1 cellular context compared by ENCODE assay signal in genomic region chr17:45345554-45346254, GRCh38.
TF ChIP-seq lines count a peak whose summit lies in the region.

No MANE protein-coding gene starts in this region.

TF ChIP-seq in K562, 482 proteins besides CTCF, POLR2A, EP300 and RAD21 (continued from another document and continues in another):
- TF ChIP-seq ZNF609 (CRISPR knock-in tag; IDR thresholded peaks at IDR 0.05; ENCODE audit: borderline replicate concordance) (0 out of 2 replicates have a peak, but pooled peaks have one; percentile 30), NEUROD1 (IDR thresholded peaks at IDR 0.05; ENCODE audit: borderline replicate concordance, low read depth, low read length, partially characterized antibody) (peak; percentile 92), ZNF318 (IDR thresholded peaks at IDR 0.05; ENCODE audit: borderline replicate concordance in 1 of 2, low read depth in 1 of 2) (peak in 1 of 2 experiments; percentile 94; a peak in 2 of 4 replicates), ZNF668 (CRISPR knock-in tag; IDR thresholded peaks at IDR 0.05) (no peak), ZNF561 (CRISPR knock-in tag; conservative IDR thresholded peaks at IDR 0.05) (no peak), BRCA1 (IDR thresholded peaks at IDR 0.05) (no peak), BRCA1 (CRISPR knock-in tag; IDR thresholded peaks at IDR 0.05) (no peak), NR4A1 (CRISPR knock-in tag; IDR thresholded peaks at IDR 0.05) (no peak), NR4A1 (tag; IDR thresholded peaks at IDR 0.05) (peak; percentile 71; the same call in 1 of the 2 replicates), NCOA2 (IDR thresholded peaks at IDR 0.05; ENCODE audit: partially characterized antibody in 2 of 2) (no peak), ZNF174 (CRISPR knock-in tag; IDR thresholded peaks at IDR 0.05) (no peak), JUNB (CRISPR knock-in tag; conservative IDR thresholded peaks at IDR 0.05) (no peak), ZNF23 (CRISPR knock-in tag; IDR thresholded peaks at IDR 0.05) (no peak), ELF2 (CRISPR knock-in tag; IDR thresholded peaks at IDR 0.05) (no peak), MNT (conservative IDR thresholded peaks at IDR 0.05) (peak in 1 of 2 experiments; percentile 91; a peak in 3 of 4 replicates), PHTF2 (CRISPR knock-in tag; IDR thresholded peaks at IDR 0.05) (no peak), NFYB (IDR thresholded peaks at IDR 0.05; ENCODE audit: extremely low read depth, insufficient read length) (no peak), AFF1 (IDR thresholded peaks at IDR 0.05; ENCODE audit: low read depth in 1 of 2, partially characterized antibody in 2 of 2) (peak; percentile 75 to 92), NR1H2 (CRISPR knock-in tag; IDR thresholded peaks at IDR 0.05) (no peak), HBP1 (CRISPR knock-in tag; IDR thresholded peaks at IDR 0.05) (peak; percentile 44; the same call in 1 of the 2 replicates), ZSCAN32 (CRISPR knock-in tag; IDR thresholded peaks at IDR 0.05) (no peak), ETV6 (IDR thresholded peaks at IDR 0.05; ENCODE audit: borderline replicate concordance in 1 of 2, low read depth in 2 of 2, low read length in 1 of 2) (peak in 1 of 2 experiments; percentile 74; a peak in 2 of 4 replicates), ETV6 (CRISPR knock-in tag; IDR thresholded peaks at IDR 0.05; ENCODE audit: borderline replicate concordance) (no peak), CBX1 (IDR thresholded peaks at IDR 0.05; ENCODE audit: low read depth) (no peak), ZNF3 (CRISPR knock-in tag; IDR thresholded peaks at IDR 0.05) (no peak), DDX20 (tag; IDR thresholded peaks at IDR 0.05; ENCODE audit: low read depth) (peak; percentile 61; the same call in 1 of the 2 replicates), GATAD2A (IDR thresholded peaks at IDR 0.05) (peak; percentile 85; the same call in 1 of the 2 replicates), SAP30 (IDR thresholded peaks at IDR 0.05; ENCODE audit: borderline replicate concordance, insufficient read depth, low read depth, low read length, poor library complexity, severe bottlenecking) (no peak), NR2F6 (CRISPR knock-in tag; IDR thresholded peaks at IDR 0.05) (no peak; the same call in 1 of the 2 replicates), SNIP1 (IDR thresholded peaks at IDR 0.05; ENCODE audit: low read depth) (no peak), PCBP2 (IDR thresholded peaks at IDR 0.05; ENCODE audit: low read depth, low read length, poor library complexity, severe bottlenecking) (no peak), CCAR2 (IDR thresholded peaks at IDR 0.05; ENCODE audit: low read depth, low read length) (no peak), CTBP1 (IDR thresholded peaks at IDR 0.05; ENCODE audit: borderline replicate concordance) (peak; percentile 58; the same call in 1 of the 2 replicates), SMARCA5 (IDR thresholded peaks at IDR 0.05) (no peak)
- TF ChIP-seq, protein P1, sequence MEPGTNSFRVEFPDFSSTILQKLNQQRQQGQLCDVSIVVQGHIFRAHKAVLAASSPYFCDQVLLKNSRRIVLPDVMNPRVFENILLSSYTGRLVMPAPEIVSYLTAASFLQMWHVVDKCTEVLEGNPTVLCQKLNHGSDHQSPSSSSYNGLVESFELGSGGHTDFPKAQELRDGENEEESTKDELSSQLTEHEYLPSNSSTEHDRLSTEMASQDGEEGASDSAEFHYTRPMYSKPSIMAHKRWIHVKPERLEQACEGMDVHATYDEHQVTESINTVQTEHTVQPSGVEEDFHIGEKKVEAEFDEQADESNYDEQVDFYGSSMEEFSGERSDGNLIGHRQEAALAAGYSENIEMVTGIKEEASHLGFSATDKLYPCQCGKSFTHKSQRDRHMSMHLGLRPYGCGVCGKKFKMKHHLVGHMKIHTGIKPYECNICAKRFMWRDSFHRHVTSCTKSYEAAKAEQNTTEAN (CRISPR knock-in tag; IDR thresholded peaks at IDR 0.05) = peak; percentile 67; the same call in 1 of the 2 replicates
- TF ChIP-seq, protein P2, sequence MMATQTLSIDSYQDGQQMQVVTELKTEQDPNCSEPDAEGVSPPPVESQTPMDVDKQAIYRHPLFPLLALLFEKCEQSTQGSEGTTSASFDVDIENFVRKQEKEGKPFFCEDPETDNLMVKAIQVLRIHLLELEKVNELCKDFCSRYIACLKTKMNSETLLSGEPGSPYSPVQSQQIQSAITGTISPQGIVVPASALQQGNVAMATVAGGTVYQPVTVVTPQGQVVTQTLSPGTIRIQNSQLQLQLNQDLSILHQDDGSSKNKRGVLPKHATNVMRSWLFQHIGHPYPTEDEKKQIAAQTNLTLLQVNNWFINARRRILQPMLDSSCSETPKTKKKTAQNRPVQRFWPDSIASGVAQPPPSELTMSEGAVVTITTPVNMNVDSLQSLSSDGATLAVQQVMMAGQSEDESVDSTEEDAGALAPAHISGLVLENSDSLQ (IDR thresholded peaks at IDR 0.05) = peak; percentile 82
